9 cellular contexts compared by ENCODE assay signal in the genomic region with DNA sequence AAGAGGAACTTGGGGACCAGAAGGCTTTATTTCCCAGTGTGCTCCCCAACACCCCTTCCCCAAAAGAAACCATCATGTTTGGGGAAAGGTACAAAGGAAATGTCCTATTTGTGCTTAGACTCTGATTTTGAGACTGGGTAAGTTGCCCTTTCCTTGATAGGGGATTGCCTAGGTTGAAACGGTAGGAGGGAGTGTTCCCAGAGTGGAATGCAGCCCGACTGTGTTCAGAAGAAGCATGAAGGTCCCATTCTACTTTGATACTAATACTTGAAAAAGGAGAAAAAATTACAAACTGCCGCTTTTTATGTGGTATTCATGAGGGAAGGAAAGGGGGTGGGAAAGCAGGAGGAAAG. TPM values are rescaled to one million over a fixed set of nuclear protein-coding genes. Genes with fewer than 3 reads are reported as not detected.
DNase-seq lines count a peak whose midpoint lies in the region; ATAC-seq and TF ChIP-seq lines count a peak whose summit lies in the region.
"Had no signal": no experiment of that assay in that cellular context is flagged by ENCODE, and none has a peak within 500 bp of the region (broad histone marks: within the 10 kb centered on the region; RNA-seq: fewer than 3 reads in every experiment).

No MANE protein-coding gene starts in this region.

- peak overlapping the region; percentile 77 for H3K4me3 Mint-ChIP-seq in activated CD4-positive, alpha-beta memory T cell treated with anti-CD3 and anti-CD28 coated beads for 36 hours
- peak overlapping the region; percentile 97 for H3K4me3 Mint-ChIP-seq in natural killer cell treated with Interleukin-12 subunit alpha and Interleukin-12 subunit beta and Interleukin-15 and Interleukin-18, amount 100 ng/mL, for 72 hours
- H3K4me3 Mint-ChIP-seq in endodermal cell, result no peak overlapping the region

- no peaks in the 10 kb centered on the region for H3K36me3 ChIP-seq in endodermal cell (ENCODE audit: control insufficient read depth, insufficient read depth, low read length)

- no peak overlapping the region for H3K4me3 ChIP-seq in endodermal cell (ENCODE audit: low read length)

- H3K27ac ChIP-seq in endodermal cell (ENCODE audit: low read depth, low read length), result no peak overlapping the region
- H3K27ac ChIP-seq: VCaP had no signal

- H3K27me3 Mint-ChIP-seq in activated CD4-positive, alpha-beta memory T cell treated with anti-CD3 and anti-CD28 coated beads for 36 hours, result no peaks in the 10 kb centered on the region
- H3K27me3 Mint-ChIP-seq in natural killer cell treated with Interleukin-12 subunit alpha and Interleukin-12 subunit beta and Interleukin-15 and Interleukin-18, amount 100 ng/mL, for 72 hours, result no peaks in the 10 kb centered on the region
- no peaks in the 10 kb centered on the region for H3K27me3 Mint-ChIP-seq in endodermal cell (ENCODE audit: insufficient read depth)

- H3K27me3 ChIP-seq in endodermal cell (ENCODE audit: control insufficient read depth, insufficient read depth, low read length, poor library complexity, severe bottlenecking), result no peaks in the 10 kb centered on the region

- no peak overlapping the region for H3K9ac ChIP-seq in endodermal cell (ENCODE audit: extremely low read depth, low read length, poor library complexity, severe bottlenecking)

- DNase-seq in SIG-M5 (lab: John Stamatoyannopoulos, UW) (peak; percentile 5), SIG-M5 treated with dmso at 0.1 percent for 504 hours (lab: John Stamatoyannopoulos, UW; ENCODE audit: unreplicated experiment) (no peak), activated gamma-delta T cell (lab: John Stamatoyannopoulos, UW) (no peak), endodermal cell (no peak)
- no peak for DNase-seq in activated CD4-positive, alpha-beta memory T cell treated with anti-CD3 and anti-CD28 coated beads for 36 hours
- no peak for DNase-seq in natural killer cell treated with Interleukin-12 subunit alpha and Interleukin-12 subunit beta and Interleukin-15 and Interleukin-18, amount 100 ng/mL, for 72 hours (ENCODE audit: low spot score)

- no peaks in the 10 kb centered on the region for H3K4me1 ChIP-seq in endodermal cell (ENCODE audit: control insufficient read depth, insufficient read depth, low read length)

- TF ChIP-seq CTCF in endodermal cell (conservative IDR thresholded peaks at IDR 0.05), result no peak

- POLR2A ChIA-PET in activated CD4-positive, alpha-beta memory T cell treated with anti-CD3 and anti-CD28 coated beads for 36 hours (lab: Charles Lee), result interaction anchor here (0.9 to 1.3 kb wide), 2 partner anchors 32 to 37 kb away, joined by 3 to 11 read pairs; no protein-coding TSS in a partner anchor

- CTCF ChIA-PET in activated CD4-positive, alpha-beta memory T cell treated with anti-CD3 and anti-CD28 coated beads for 36 hours (lab: Charles Lee), result interaction anchor here (0.9 to 2.4 kb wide), 17 partner anchors 10 to 215 kb away, joined by 3 to 33 read pairs (median 6); partner anchors contain the start of genes MND1 and TMEM131L

- intact Hi-C loops in activated CD4-positive, alpha-beta memory T cell treated with anti-CD3 and anti-CD28 coated beads for 36 hours (cut with micrococcal nuclease), result loop anchor here (1.0 to 5.0 kb wide), 8 partner anchors 33 to 291 kb away; partner anchors contain the start of gene TMEM131L

- ATAC-seq in HG02610 (IDR thresholded peaks at IDR 0.05; ENCODE audit: unreplicated experiment), result peak; percentile 2
- ATAC-seq in natural killer cell treated with Interleukin-12 subunit alpha and Interleukin-12 subunit beta and Interleukin-15 and Interleukin-18, amount 100 ng/mL, for 72 hours, result no peak
- no peak for ATAC-seq in HG02798 (IDR thresholded peaks at IDR 0.05; ENCODE audit: poor library complexity, unreplicated experiment)

- 40 to 81% methylated on average over 1 to 3 of the region's 3 CpGs for WGBS in endodermal cell (ENCODE audit: insufficient coverage in 1 of 2, insufficient read length in 1 of 2), 2 experiments

- no peaks in the 10 kb centered on the region for H3K9me3 ChIP-seq in endodermal cell (ENCODE audit: control insufficient read depth, low read length)

- H3K4me1 Mint-ChIP-seq in activated CD4-positive, alpha-beta memory T cell treated with anti-CD3 and anti-CD28 coated beads for 36 hours (ENCODE audit: low read depth), result peaks cover 53% of the 10 kb centered on the region
- H3K4me1 Mint-ChIP-seq in natural killer cell treated with Interleukin-12 subunit alpha and Interleukin-12 subunit beta and Interleukin-15 and Interleukin-18, amount 100 ng/mL, for 72 hours (ENCODE audit: low read depth in 2 of 2), result peaks cover 26 to 31% of the 10 kb centered on the region in 2 donors
- no peaks in the 10 kb centered on the region for H3K4me1 Mint-ChIP-seq in endodermal cell

- peak overlapping the region; percentile 74 for H3K27ac Mint-ChIP-seq in activated CD4-positive, alpha-beta memory T cell treated with anti-CD3 and anti-CD28 coated beads for 36 hours
- peak overlapping the region; percentile 94 to 97 for H3K27ac Mint-ChIP-seq in natural killer cell treated with Interleukin-12 subunit alpha and Interleukin-12 subunit beta and Interleukin-15 and Interleukin-18, amount 100 ng/mL, for 72 hours
- no peak overlapping the region for H3K27ac Mint-ChIP-seq in endodermal cell

- H3K9me3 Mint-ChIP-seq in activated CD4-positive, alpha-beta memory T cell treated with anti-CD3 and anti-CD28 coated beads for 36 hours, result no peaks in the 10 kb centered on the region
- H3K9me3 Mint-ChIP-seq in natural killer cell treated with Interleukin-12 subunit alpha and Interleukin-12 subunit beta and Interleukin-15 and Interleukin-18, amount 100 ng/mL, for 72 hours, result no peaks in the 10 kb centered on the region
- H3K9me3 Mint-ChIP-seq in endodermal cell, result no peaks in the 10 kb centered on the region

- H3K36me3 Mint-ChIP-seq in activated CD4-positive, alpha-beta memory T cell treated with anti-CD3 and anti-CD28 coated beads for 36 hours, result no peaks in the 10 kb centered on the region
- H3K36me3 Mint-ChIP-seq in natural killer cell treated with Interleukin-12 subunit alpha and Interleukin-12 subunit beta and Interleukin-15 and Interleukin-18, amount 100 ng/mL, for 72 hours, result no peaks in the 10 kb centered on the region
- no peaks in the 10 kb centered on the region for H3K36me3 Mint-ChIP-seq in endodermal cell (ENCODE audit: low read depth)

RNA-seq across cellular contexts. Expression of gene TMEM131L, which starts 32.4 kb away (rescaled TPM):
- total RNA-seq in activated CD4-positive, alpha-beta memory T cell treated with anti-CD3 and anti-CD28 coated beads for 36 hours, result 10 to 100 TPM; 32.7 to 33.3 TPM
- 10 to 100 TPM; 35.8 to 42.3 TPM for total RNA-seq in natural killer cell treated with Interleukin-12 subunit alpha and Interleukin-12 subunit beta and Interleukin-15 and Interleukin-18, amount 100 ng/mL, for 72 hours
- total RNA-seq in endodermal cell, result 10 to 100 TPM in 1 of 2 donors, 1 to 10 TPM in 1; 6.2 to 10.8 TPM
- 22.2 TPM for polyA plus RNA-seq in endodermal cell (2013, experiment 1 of 2)
- 19.4 TPM for polyA plus RNA-seq in endodermal cell (2013, experiment 2 of 2)
